Comparison of ENCODE assay signal across 8 cellular contexts in genomic region chr3:143972155-143972494, GRCh38. TPM values are rescaled to one million over a fixed set of nuclear protein-coding genes. Genes with fewer than 3 reads are reported as not detected.
DNase-seq lines count a peak whose midpoint lies in the region; ATAC-seq and TF ChIP-seq lines count a peak whose summit lies in the region.

No MANE protein-coding gene starts in this region.

- H3K27me3 Mint-ChIP-seq in HFFc6 (ENCODE audit: insufficient read depth), result no peaks in the 10 kb centered on the region; the same call in none of the 2 replicates
- peaks cover 23% of the 10 kb centered on the region for H3K27me3 Mint-ChIP-seq in activated CD4-positive, alpha-beta memory T cell treated with anti-CD3 and anti-CD28 coated beads, Interleukin-2, amount 10 ng/mL, durations not matched to agents 7 days and 5 days

- H3K36me3 ChIP-seq in heart left ventricle (no peaks in the 10 kb centered on the region), gastrocnemius medialis (no peaks in the 10 kb centered on the region)

- TF ChIP-seq CTCF in HFFc6 (IDR thresholded peaks at IDR 0.05) (no peak), heart left ventricle (IDR thresholded peaks at IDR 0.05) (no peak), gastrocnemius medialis (IDR thresholded peaks at IDR 0.05 in 4 of 5, conservative IDR thresholded peaks at IDR 0.05 in 1 of 5) (no peak)

- H3K4me3 Mint-ChIP-seq in HFFc6, result peak overlapping the region; percentile 96
- peak overlapping the region; percentile 93 for H3K4me3 Mint-ChIP-seq in activated CD4-positive, alpha-beta memory T cell treated with anti-CD3 and anti-CD28 coated beads, Interleukin-2, amount 10 ng/mL, durations not matched to agents 7 days and 5 days

- POLR2A ChIA-PET in activated CD4-positive, alpha-beta memory T cell treated with anti-CD3 and anti-CD28 coated beads, Interleukin-2, amount 10 ng/mL, durations not matched to agents 7 days and 5 days (lab: Charles Lee), result interaction anchor here (0.7 to 3.6 kb wide), 17 partner anchors 12 to 970 kb away, joined by 3 to 33 read pairs (median 4); partner anchors contain the start of genes SLC9A9 and U2SURP

- H3K4me1 Mint-ChIP-seq in HFFc6 (ENCODE audit: low read depth), result peaks cover 42% of the 10 kb centered on the region
- H3K4me1 Mint-ChIP-seq in activated CD4-positive, alpha-beta memory T cell treated with anti-CD3 and anti-CD28 coated beads, Interleukin-2, amount 10 ng/mL, durations not matched to agents 7 days and 5 days, result peaks cover 32% of the 10 kb centered on the region

- H3K27me3 ChIP-seq in heart left ventricle (no peaks in the 10 kb centered on the region), gastrocnemius medialis (no peaks in the 10 kb centered on the region)

- intact Hi-C loops in heart left ventricle (cut with DNase I), result loop anchor here in 2 of 10 donors (10.0 kb wide), 2 partner anchors 293 to 793 kb away; no protein-coding TSS in a partner anchor
- intact Hi-C loops in gastrocnemius medialis (cut with DNase I; ENCODE audit: low total_unique reads), result loop anchor here (5.0 to 10.0 kb wide), 2 partner anchors 60 to 803 kb away; no protein-coding TSS in a partner anchor

- WGBS in heart left ventricle, 4 donors, result 0 to 2% (median 1%) methylated on average over 11 to 40 of the region's 40 CpGs

- ATAC-seq in heart left ventricle (peak in 2 of 4 donors; percentile 13 to 16), gastrocnemius medialis (peak; percentile 26 to 28), HG02798 (IDR thresholded peaks at IDR 0.05; ENCODE audit: poor library complexity, unreplicated experiment) (no peak), HG03571 (IDR thresholded peaks at IDR 0.05; ENCODE audit: unreplicated experiment) (no peak)

- DNase-seq in HFFc6 (no peak), heart left ventricle (peak in 1 of 5 donors; percentile 59), gastrocnemius medialis (no peak), dermis blood vessel endothelial cell (no peak), DMS79 treated with DMSO at 0.1 percent for 48 hours (lab: John Stamatoyannopoulos, UW) (no peak)
- DNase-seq in activated CD4-positive, alpha-beta memory T cell treated with anti-CD3 and anti-CD28 coated beads, Interleukin-2, amount 10 ng/mL, durations not matched to agents 7 days and 5 days, result peak; percentile 64

- peaks cover 0 to 38% (median 17%) of the 10 kb centered on the region in 12 donors for H3K4me1 ChIP-seq in heart left ventricle
- H3K4me1 ChIP-seq in gastrocnemius medialis, result peaks cover 30 to 33% of the 10 kb centered on the region in 2 donors

- H3K9me3 ChIP-seq in heart left ventricle (no peaks in the 10 kb centered on the region), gastrocnemius medialis (no peaks in the 10 kb centered on the region)

- H3K4me3 ChIP-seq in heart left ventricle, result peak overlapping the region; percentile 82 to 97 (median 88)
- peak overlapping the region; percentile 85 to 94 (median 89) for H3K4me3 ChIP-seq in gastrocnemius medialis

- in situ Hi-C loops in gastrocnemius medialis (cut with MboI; ENCODE audit: low sequenced_read_pairs in 4 of 4), result loop anchor here in 2 of 4 donors (25.0 kb wide), 1 partner anchor 185 kb away; no protein-coding TSS in a partner anchor

- peak overlapping the region; percentile 94 for H3K27ac Mint-ChIP-seq in HFFc6
- H3K27ac Mint-ChIP-seq in activated CD4-positive, alpha-beta memory T cell treated with anti-CD3 and anti-CD28 coated beads, Interleukin-2, amount 10 ng/mL, durations not matched to agents 7 days and 5 days, result peak overlapping the region; percentile 90

- H3K36me3 Mint-ChIP-seq in HFFc6 (ENCODE audit: low read depth), result no peaks in the 10 kb centered on the region
- peaks cover 10% of the 10 kb centered on the region for H3K36me3 Mint-ChIP-seq in activated CD4-positive, alpha-beta memory T cell treated with anti-CD3 and anti-CD28 coated beads, Interleukin-2, amount 10 ng/mL, durations not matched to agents 7 days and 5 days (ENCODE audit: low read depth)

- peak overlapping the region; percentile 89 to 99 (median 96) for H3K27ac ChIP-seq in heart left ventricle
- H3K27ac ChIP-seq in gastrocnemius medialis, result peak overlapping the region; percentile 92 to 97 (median 94)

- H3K9me3 Mint-ChIP-seq in HFFc6, result no peaks in the 10 kb centered on the region
- no peaks in the 10 kb centered on the region for H3K9me3 Mint-ChIP-seq in activated CD4-positive, alpha-beta memory T cell treated with anti-CD3 and anti-CD28 coated beads, Interleukin-2, amount 10 ng/mL, durations not matched to agents 7 days and 5 days

- CTCF ChIA-PET in activated CD4-positive, alpha-beta memory T cell treated with anti-CD3 and anti-CD28 coated beads, Interleukin-2, amount 10 ng/mL, durations not matched to agents 7 days and 5 days (lab: Charles Lee), result interaction anchor here (0.6 to 2.2 kb wide), 17 partner anchors 8 to 970 kb away, joined by 3 to 20 read pairs (median 5); partner anchors contain the start of gene SLC9A9

- TF ChIP-seq POLR2A in heart left ventricle (IDR thresholded peaks at IDR 0.05) (no peak), gastrocnemius medialis (IDR thresholded peaks at IDR 0.05) (no peak)

RNA-seq across cellular contexts. Expression of gene DIPK2A, which starts 0.5 kb away (rescaled TPM):
- 10 to 100 TPM in 1 of 6 experiments, 1 to 10 TPM in 5; 7.0 to 10.5 (median 8.6) TPM for total RNA-seq in HFFc6 (2021; fragmentation: NEBNext Ultra II Directional; extraction: Animal tissue kit (Norgen Biotek cat#: 25700))
- total RNA-seq in activated CD4-positive, alpha-beta memory T cell treated with anti-CD3 and anti-CD28 coated beads, Interleukin-2, amount 10 ng/mL, durations not matched to agents 7 days and 5 days, result 10 to 100 TPM; 20.6 to 21.4 TPM
- total RNA-seq in heart left ventricle (10 to 100 TPM in 5 of 9 donors, 1 to 10 TPM in 4; 5.2 to 13.9 (median 10.5) TPM), gastrocnemius medialis (10 to 100 TPM in 3 of 4 donors, 1 to 10 TPM in 1; 7.7 to 14.1 (median 10.4) TPM), dermis blood vessel endothelial cell (14.1 and 41.5 TPM in 2 replicates)
- polyA plus RNA-seq in heart left ventricle, result 1 to 10 TPM; 3.3 to 4.7 TPM

Comparison
In these comparisons a context has a peak if more than half of its experiments do, and no peak if none do; other contexts are left out.
1. ATAC-seq: peak in gastrocnemius medialis (2 of 2); none in HG02798 (single experiment) and HG03571 (single experiment).